ENCODE assay signal across 9 cellular contexts in genomic region chr1:22662318-22662717, GRCh38. TPM values are rescaled to one million over a fixed set of nuclear protein-coding genes. Genes with fewer than 3 reads are reported as not detected.
A peak's percentile ranks its signal among the peaks of the same experiment; 100 is the strongest.
DNase-seq lines count a peak whose midpoint lies in the region; ATAC-seq lines count a peak whose summit lies in the region.
"Had no signal": no experiment of that assay in that cellular context is flagged by ENCODE, and none has a peak within 500 bp of the region (broad histone marks: within the 10 kb centered on the region; RNA-seq: fewer than 3 reads in every experiment).

No MANE protein-coding gene starts in this region.

- DNase-seq in Ammon's horn (ENCODE audit: low spot score) (peak; percentile 77), HT-29 (ENCODE audit: low spot score) (peak; percentile 44), SK-MEL-5 (ENCODE audit: low read depth, low spot score) (peak; percentile 70), iPS-NIHi7 (ENCODE audit: extremely low spot score) (peak; percentile 89), NCI-H2107 treated with DMSO at 0.1 percent for 48 hours (lab: John Stamatoyannopoulos, UW; ENCODE audit: unreplicated experiment) (no peak)
- DNase-seq in activated T-cell treated with anti-CD3 and anti-CD28 coated beads, Interleukin-2, amount 50 U/mL, for 1 hour: no peak
- DNase-seq in activated CD4-positive, CD25-positive, alpha-beta regulatory T cell treated with anti-CD3 and anti-CD28 coated beads, Interleukin-2, amount 50 U/mL, for 72 hours: no peak
- DNase-seq: COR-L47 had no signal

- no peak for ATAC-seq in HG03280 (IDR thresholded peaks at IDR 0.05; ENCODE audit: unreplicated experiment)

- in situ Hi-C loops in SK-MEL-5 (cut with HindIII; ENCODE audit: low pct_unique_long_range_greater_than_20kb, low sequenced_read_pairs): no loop called here

RNA-seq across cellular contexts. Expression of gene C1QB, which starts 9.3 kb away (rescaled TPM):
- not detected in 2 replicates for total RNA-seq in HT-29 (2014; rRNA removed; shearing (Covaris generic))
- total RNA-seq in SK-MEL-5 (2014; rRNA removed; shearing (Covaris generic)): not detected in 2 replicates
- polyA plus RNA-seq in SK-MEL-5 (2015; cell fraction: cytosol; rRNA removed): not detected in 2 replicates
- not detected in 2 replicates for polyA plus RNA-seq in SK-MEL-5 (2015; cell fraction: nucleus; rRNA removed)

RNA-seq across cellular contexts. Expression of gene C1QC, which starts 18.9 kb away (rescaled TPM):
- total RNA-seq in HT-29 (2014; rRNA removed; shearing (Covaris generic)): not detected in 2 replicates
- not detected in 2 replicates for total RNA-seq in SK-MEL-5 (2014; rRNA removed; shearing (Covaris generic))
- not detected in 2 replicates for polyA plus RNA-seq in SK-MEL-5 (2015; cell fraction: cytosol; rRNA removed)
- not detected in 2 replicates for polyA plus RNA-seq in SK-MEL-5 (2015; cell fraction: nucleus; rRNA removed)

RNA-seq across cellular contexts. Expression of gene C1QA, which starts 25.9 kb away (rescaled TPM):
- total RNA-seq in HT-29 (2014; rRNA removed; shearing (Covaris generic)): not detected in 2 replicates
- not detected in 2 replicates for total RNA-seq in SK-MEL-5 (2014; rRNA removed; shearing (Covaris generic))
- polyA plus RNA-seq in SK-MEL-5 (2015; cell fraction: cytosol; rRNA removed): not detected in 2 replicates
- not detected in 2 replicates for polyA plus RNA-seq in SK-MEL-5 (2015; cell fraction: nucleus; rRNA removed)

RNA-seq across cellular contexts. Expression of gene EPHB2, which starts 48.3 kb away (rescaled TPM):
- total RNA-seq in HT-29 (2014; rRNA removed; shearing (Covaris generic)): 2.0 and 3.3 TPM in 2 replicates
- 0.67 and 1.3 TPM in 2 replicates for total RNA-seq in SK-MEL-5 (2014; rRNA removed; shearing (Covaris generic))
- 1.2 and 2.2 TPM in 2 replicates for polyA plus RNA-seq in SK-MEL-5 (2015; cell fraction: cytosol; rRNA removed)
- polyA plus RNA-seq in SK-MEL-5 (2015; cell fraction: nucleus; rRNA removed): 0.36 and 1.8 TPM in 2 replicates

Comparison
In these comparisons a context has a peak if more than half of its experiments do, and no peak if none do; other contexts are left out.
1. DNase-seq: peak in Ammon's horn (single experiment), HT-29 (single experiment), SK-MEL-5 (single experiment) and iPS-NIHi7 (single experiment); none in activated T-cell treated with anti-CD3 and anti-CD28 coated beads, Interleukin-2, amount 50 U/mL, for 1 hour (single experiment), NCI-H2107 treated with DMSO at 0.1 percent for 48 hours (single experiment) and activated CD4-positive, CD25-positive, alpha-beta regulatory T cell treated with anti-CD3 and anti-CD28 coated beads, Interleukin-2, amount 50 U/mL, for 72 hours (single experiment).